In genomic region chr11:124113890-124114289, GRCh38 we compare ENCODE assay signal across 1 cellular context.
TF ChIP-seq lines count a peak whose summit lies in the region.

No MANE protein-coding gene starts in this region.

TF ChIP-seq in H1, 55 proteins besides CTCF, POLR2A, EP300 and RAD21:
- no peak for TF ChIP-seq MAX (IDR thresholded peaks at IDR 0.05)
- TF ChIP-seq RXRA (IDR thresholded peaks at IDR 0.05; ENCODE audit: insufficient read depth, low read depth, low read length): no peak
- no peak for TF ChIP-seq BACH1 (IDR thresholded peaks at IDR 0.05; ENCODE audit: low read length)
- TF ChIP-seq POLR2AphosphoS5 (IDR thresholded peaks at IDR 0.05; ENCODE audit: low read depth, low read length): no peak
- TF ChIP-seq SAP30 (IDR thresholded peaks at IDR 0.05; ENCODE audit: insufficient read depth, insufficient replicate concordance, low read length): no peak
- TF ChIP-seq ZNF274 (IDR thresholded peaks at IDR 0.05; ENCODE audit: borderline replicate concordance, extremely low read depth, low read length): no peak
